20 cellular contexts compared by ENCODE assay signal in the genomic region with DNA sequence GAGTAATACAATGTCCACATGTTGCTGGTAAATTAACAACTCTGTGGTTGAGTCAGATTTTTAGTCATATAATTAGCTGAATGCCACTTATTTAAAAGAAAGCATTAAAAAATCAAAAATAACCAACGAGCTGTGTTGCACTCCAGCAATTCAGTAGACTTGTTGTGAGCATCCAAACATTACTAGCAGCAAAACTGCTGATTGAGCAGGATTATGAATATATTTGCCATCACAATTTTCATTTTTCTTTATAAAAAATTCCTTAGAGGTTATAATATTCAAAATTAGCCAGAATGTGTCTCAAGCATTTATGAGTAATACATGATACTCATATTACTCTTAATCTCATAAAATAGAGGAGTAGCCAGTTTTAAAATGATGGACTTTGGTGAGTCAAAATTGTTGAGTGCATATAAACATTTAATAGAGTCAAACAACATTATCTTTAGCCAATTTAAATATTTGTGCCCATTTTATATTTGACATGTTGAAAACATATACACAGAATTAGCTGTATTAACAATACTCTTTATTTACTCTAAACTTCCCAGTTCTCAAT. TPM values are rescaled to one million over a fixed set of nuclear protein-coding genes. Genes with fewer than 3 reads are reported as not detected.
DNase-seq lines count a peak whose midpoint lies in the region; ATAC-seq and TF ChIP-seq lines count a peak whose summit lies in the region.
"Had no signal": no experiment of that assay in that cellular context is flagged by ENCODE, and none has a peak within 500 bp of the region (broad histone marks: within the 10 kb centered on the region; RNA-seq: fewer than 3 reads in every experiment).

No MANE protein-coding gene starts in this region.

- peaks cover 76% of the 10 kb centered on the region for H3K4me1 Mint-ChIP-seq in activated T-cell treated with anti-CD3 and anti-CD28 coated beads, Interleukin-2, amount 50 U/mL, for 24 hours (ENCODE audit: low read depth)
- H3K4me1 Mint-ChIP-seq in activated T-helper 2 cell treated with anti-CD3 and anti-CD28 coated beads, Interferon-gamma antibody, Interleukin-2, Interleukin-4, amounts not matched to agents 10 μg/mL and 5 μg/mL and 100 μg/mL, durations not matched to agents 14 hours and 24 hours and 36 hours (ENCODE audit: low read depth) = peaks cover 68% of the 10 kb centered on the region
- peaks cover 3% of the 10 kb centered on the region for H3K4me1 Mint-ChIP-seq in osteocyte (ENCODE audit: unreplicated experiment)

- no peak for ATAC-seq in GM18873 (IDR thresholded peaks at IDR 0.05; ENCODE audit: low FRiP score, unreplicated experiment)

- peak overlapping the region; percentile 27 for H3K27ac ChIP-seq in neutrophil

- H3K9me3 ChIP-seq in neutrophil = no peaks in the 10 kb centered on the region
- H3K9me3 ChIP-seq: BE2C had no signal

- H3K27me3 Mint-ChIP-seq in activated T-cell treated with anti-CD3 and anti-CD28 coated beads, Interleukin-2, amount 50 U/mL, for 24 hours = no peaks in the 10 kb centered on the region
- H3K27me3 Mint-ChIP-seq in activated T-helper 2 cell treated with anti-CD3 and anti-CD28 coated beads, Interferon-gamma antibody, Interleukin-2, Interleukin-4, amounts not matched to agents 10 μg/mL and 5 μg/mL and 100 μg/mL, durations not matched to agents 14 hours and 24 hours and 36 hours (ENCODE audit: low read depth) = no peaks in the 10 kb centered on the region
- H3K27me3 Mint-ChIP-seq in osteocyte (ENCODE audit: unreplicated experiment) = no peaks in the 10 kb centered on the region
- H3K27me3 Mint-ChIP-seq: CD4-positive, alpha-beta memory T cell had no signal

- H3K9me3 Mint-ChIP-seq in activated T-cell treated with anti-CD3 and anti-CD28 coated beads, Interleukin-2, amount 50 U/mL, for 24 hours = peaks cover 3% of the 10 kb centered on the region
- H3K9me3 Mint-ChIP-seq in activated T-helper 2 cell treated with anti-CD3 and anti-CD28 coated beads, Interferon-gamma antibody, Interleukin-2, Interleukin-4, amounts not matched to agents 10 μg/mL and 5 μg/mL and 100 μg/mL, durations not matched to agents 14 hours and 24 hours and 36 hours = no peaks in the 10 kb centered on the region
- H3K9me3 Mint-ChIP-seq in osteocyte (ENCODE audit: unreplicated experiment) = no peaks in the 10 kb centered on the region
- H3K9me3 Mint-ChIP-seq: CD4-positive, alpha-beta memory T cell had no signal

- H3K27me3 ChIP-seq in neutrophil = no peaks in the 10 kb centered on the region
- H3K27me3 ChIP-seq: BE2C had no signal

- TF ChIP-seq CTCF in neutrophil (IDR thresholded peaks at IDR 0.05) (no peak), GM13977 (IDR thresholded peaks at IDR 0.05; ENCODE audit: extremely low read depth, insufficient read depth, missing control alignments) (no peak), osteocyte (IDR thresholded peaks at IDR 0.05) (no peak)

- no peak for DNase-seq in activated T-cell treated with anti-CD3 and anti-CD28 coated beads, Interleukin-2, amount 50 U/mL, for 24 hours
- DNase-seq in activated T-cell treated with anti-CD3 and anti-CD28 coated beads, Interleukin-2, amount 50 U/mL, for 1 hour = no peak
- DNase-seq in LHCN-M2 (ENCODE audit: low read depth) = peak; percentile 26
- no peak for DNase-seq in activated T-helper 2 cell treated with anti-CD3 and anti-CD28 coated beads, Interferon-gamma antibody, Interleukin-2, Interleukin-4, amounts not matched to agents 10 μg/mL and 5 μg/mL and 100 μg/mL, durations not matched to agents 14 hours and 24 hours and 36 hours (ENCODE audit: low spot score)
- DNase-seq in GM13977 (ENCODE audit: low spot score) = no peak
- no peak for DNase-seq in osteocyte (ENCODE audit: extremely low spot score, unreplicated experiment)
- DNase-seq: 8988T; BE2C; CD4-positive, alpha-beta memory T cell; DMS153; GF-D8; NCI-H1092 treated with DMSO at 0.1 percent for 48 hours; NCI-H146; NCI-H2081; NCI-H2171 treated with DMSO at 0.1 percent for 48 hours; NCI-H446 treated with DMSO at 0.1 percent for 48 hours; RPMI8226; SIG-M5 had no signal

- H3K27ac Mint-ChIP-seq in activated T-cell treated with anti-CD3 and anti-CD28 coated beads, Interleukin-2, amount 50 U/mL, for 24 hours = peak overlapping the region; percentile 81
- peak overlapping the region; percentile 48 for H3K27ac Mint-ChIP-seq in activated T-helper 2 cell treated with anti-CD3 and anti-CD28 coated beads, Interferon-gamma antibody, Interleukin-2, Interleukin-4, amounts not matched to agents 10 μg/mL and 5 μg/mL and 100 μg/mL, durations not matched to agents 14 hours and 24 hours and 36 hours
- no peak overlapping the region for H3K27ac Mint-ChIP-seq in osteocyte (ENCODE audit: unreplicated experiment)

- no peak overlapping the region for H3K4me3 ChIP-seq in neutrophil (ENCODE audit: low read depth in 1 of 2, low read length in 1 of 2)

- no peak overlapping the region for H3K4me3 Mint-ChIP-seq in activated T-cell treated with anti-CD3 and anti-CD28 coated beads, Interleukin-2, amount 50 U/mL, for 24 hours
- H3K4me3 Mint-ChIP-seq in activated T-helper 2 cell treated with anti-CD3 and anti-CD28 coated beads, Interferon-gamma antibody, Interleukin-2, Interleukin-4, amounts not matched to agents 10 μg/mL and 5 μg/mL and 100 μg/mL, durations not matched to agents 14 hours and 24 hours and 36 hours (ENCODE audit: low read depth) = no peak overlapping the region
- no peak overlapping the region for H3K4me3 Mint-ChIP-seq in osteocyte (ENCODE audit: unreplicated experiment)
- H3K4me3 Mint-ChIP-seq: CD4-positive, alpha-beta memory T cell had no signal

- no peaks in the 10 kb centered on the region for H3K4me1 ChIP-seq in neutrophil (ENCODE audit: control insufficient read depth in 1 of 2, insufficient read depth in 1 of 2, low read depth in 1 of 2, low read length in 1 of 2)

- H3K36me3 ChIP-seq in neutrophil = peaks cover 33% of the 10 kb centered on the region
- H3K36me3 ChIP-seq: BE2C had no signal

- in situ Hi-C loops in GM13977 (cut with MboI; ENCODE audit: low pct_unique_long_range_greater_than_20kb, low sequenced_read_pairs, unreplicated experiment) = no loop called here

- intact Hi-C loops in activated T-helper 2 cell treated with anti-CD3 and anti-CD28 coated beads, Interferon-gamma antibody, Interleukin-2, Interleukin-4, amounts not matched to agents 10 μg/mL and 5 μg/mL and 100 μg/mL, durations not matched to agents 14 hours and 24 hours and 36 hours (cut with micrococcal nuclease) = no loop called here

- peaks cover 62% of the 10 kb centered on the region for H3K36me3 Mint-ChIP-seq in activated T-cell treated with anti-CD3 and anti-CD28 coated beads, Interleukin-2, amount 50 U/mL, for 24 hours (ENCODE audit: low read depth)
- peaks cover 75% of the 10 kb centered on the region for H3K36me3 Mint-ChIP-seq in activated T-helper 2 cell treated with anti-CD3 and anti-CD28 coated beads, Interferon-gamma antibody, Interleukin-2, Interleukin-4, amounts not matched to agents 10 μg/mL and 5 μg/mL and 100 μg/mL, durations not matched to agents 14 hours and 24 hours and 36 hours (ENCODE audit: low read depth)
- no peaks in the 10 kb centered on the region for H3K36me3 Mint-ChIP-seq in osteocyte (ENCODE audit: unreplicated experiment)

RNA-seq across cellular contexts. Expression of a gene that starts 44.0 kb away (rescaled TPM):
- total RNA-seq in LHCN-M2 (2014; rRNA removed) = 11.2 and 13.9 TPM in 2 replicates
- 0.22 TPM for polyA plus RNA-seq in LHCN-M2 (2012)
- 79.1 and 82.3 TPM in 2 replicates for total RNA-seq in activated T-helper 2 cell treated with anti-CD3 and anti-CD28 coated beads, Interferon-gamma antibody, Interleukin-2, Interleukin-4, amounts not matched to agents 10 μg/mL and 5 μg/mL and 100 μg/mL, durations not matched to agents 14 hours and 24 hours and 36 hours
- not detected in 2 replicates for total RNA-seq in osteocyte

Comparison
In these comparisons a context has a peak if more than half of its experiments do, and no peak if none do; other contexts are left out.
1. RNA of a gene that starts 44.0 kb away (total RNA-seq): 79.1 to 82.3 TPM in activated T-helper 2 cell treated with anti-CD3 and anti-CD28 coated beads, Interferon-gamma antibody, Interleukin-2, Interleukin-4, amounts not matched to agents 10 μg/mL and 5 μg/mL and 100 μg/mL, durations not matched to agents 14 hours and 24 hours and 36 hours and 11.2 to 13.9 TPM in LHCN-M2; not detected in osteocyte; every median in the first group is over 10 times any median in the second.